ENCODE assay signal across 8 cellular contexts in the genomic region with DNA sequence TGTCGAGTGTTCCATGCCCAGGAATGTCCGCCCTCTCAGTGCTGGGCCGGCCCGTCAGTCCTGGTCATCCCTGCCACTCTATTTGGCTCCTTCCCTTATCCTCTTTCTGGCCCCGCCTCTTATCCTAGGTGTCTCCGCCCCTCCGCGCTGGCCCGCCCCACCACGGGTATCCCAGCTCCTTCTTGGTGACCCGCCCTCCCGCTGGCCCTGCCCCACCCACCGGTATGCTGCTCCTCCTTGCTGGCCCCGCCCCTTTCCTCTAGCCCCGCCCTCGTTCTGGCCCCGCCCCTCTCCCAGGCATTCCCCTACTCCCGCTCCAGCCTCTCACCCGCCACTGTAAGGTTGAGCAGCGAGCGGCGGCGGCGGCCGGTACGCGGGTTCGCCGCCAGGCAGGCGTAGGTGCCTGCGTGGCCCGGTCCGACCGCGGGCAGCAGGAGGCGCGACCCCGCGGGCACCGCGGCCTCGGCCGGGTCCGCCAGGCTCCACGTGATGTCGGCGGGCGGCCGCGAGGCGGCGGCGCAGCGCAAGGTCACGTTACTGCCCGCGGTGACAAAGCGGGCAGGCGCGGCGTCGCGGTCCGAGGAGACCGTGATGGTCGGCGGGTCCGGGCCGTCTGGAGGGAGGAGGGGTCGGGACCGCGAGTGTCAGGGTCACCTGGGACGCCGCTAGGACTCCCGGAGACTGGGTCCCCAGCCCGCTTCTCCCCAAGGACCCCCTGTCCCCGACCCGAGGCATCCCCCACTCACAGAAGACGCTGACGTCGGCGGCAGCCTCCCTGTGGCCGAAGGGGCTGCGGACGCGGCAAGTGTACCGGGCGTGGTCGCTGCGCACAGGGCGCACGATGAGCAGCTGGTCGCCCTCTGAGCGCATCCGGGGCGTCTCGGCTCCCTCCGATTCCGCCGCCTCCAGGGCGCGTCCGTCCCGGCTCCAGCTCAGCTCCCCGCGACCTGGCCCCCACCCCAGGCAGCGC. TPM values are rescaled to one million over a fixed set of nuclear protein-coding genes. Genes with fewer than 3 reads are reported as not detected.
DNase-seq lines count a peak whose midpoint lies in the region; ATAC-seq and TF ChIP-seq lines count a peak whose summit lies in the region.

No MANE protein-coding gene starts in this region.

- no peaks in the 10 kb centered on the region for H3K9me3 Mint-ChIP-seq in brain

- peak overlapping the region; percentile 81 for H3K4me3 ChIP-seq in GM23248
- peak overlapping the region; percentile 47 for H3K4me3 ChIP-seq in MG63
- peak overlapping the region; percentile 90 for H3K4me3 ChIP-seq in iPS-15b (ENCODE audit: low read depth, low read length)
- H3K4me3 ChIP-seq in gastrocnemius medialis, result peak overlapping the region; percentile 49 to 60 (median 55)

- H3K4me2 ChIP-seq in GM23248 (ENCODE audit: unreplicated experiment), result peak overlapping the region; percentile 91

- H3K27ac ChIP-seq in GM23248, result peak overlapping the region; percentile 29; the same call in 1 of the 2 replicates
- peak overlapping the region; percentile 45 to 65 (median 56) for H3K27ac ChIP-seq in gastrocnemius medialis

- H3K4me3 Mint-ChIP-seq in brain, result peak overlapping the region; percentile 93 to 98 (median 95)

- peak; percentile 98 for DNase-seq in EH (ENCODE audit: low read depth)
- peak; percentile 99 for DNase-seq in GM23248
- DNase-seq in MG63, result peak; percentile 98
- peak; percentile 97 for DNase-seq in UCSD-AML1 (lab: John Stamatoyannopoulos, UW; ENCODE audit: unreplicated experiment)
- DNase-seq in gastrocnemius medialis, result peak; percentile 94 to 97
- DNase-seq in NCI-H2081 (lab: John Stamatoyannopoulos, UW), result no peak

- no peaks in the 10 kb centered on the region for H3K4me1 ChIP-seq in GM23248 (ENCODE audit: insufficient read depth)
- H3K4me1 ChIP-seq in iPS-15b (ENCODE audit: control insufficient read depth, insufficient read depth, low read length), result peaks cover 7% of the 10 kb centered on the region
- peaks cover 4 to 17% of the 10 kb centered on the region in 2 donors for H3K4me1 ChIP-seq in gastrocnemius medialis

- H3K9me2 ChIP-seq in GM23248 (ENCODE audit: insufficient read depth), result no peaks in the 10 kb centered on the region

- peaks cover 31% of the 10 kb centered on the region for H3K4me1 Mint-ChIP-seq in brain

- H3K27me3 Mint-ChIP-seq in brain, result peaks cover 13% of the 10 kb centered on the region

- in situ Hi-C loops in GM23248 (cut with MboI) (no loop called here), gastrocnemius medialis (cut with MboI; ENCODE audit: low sequenced_read_pairs in 4 of 4) (loop anchor here in 1 of 4 donors (5.0 kb wide), 1 partner anchor 57 kb away; no protein-coding TSS in a partner anchor)

- H3K9ac ChIP-seq in GM23248 (peak overlapping the region; percentile 80), iPS-15b (ENCODE audit: low read depth, low read length) (no peak overlapping the region)

- TF ChIP-seq CTCF in brain (conservative IDR thresholded peaks at IDR 0.05), result peak; percentile 36 to 40
- peak; percentile 10 to 57 (median 36) for TF ChIP-seq CTCF in gastrocnemius medialis (IDR thresholded peaks at IDR 0.05 in 4 of 5, conservative IDR thresholded peaks at IDR 0.05 in 1 of 5)

- TF ChIP-seq POLR2A in gastrocnemius medialis (IDR thresholded peaks at IDR 0.05), result peak; percentile 65 to 69

- no peaks in the 10 kb centered on the region for H4K20me1 ChIP-seq in GM23248 (ENCODE audit: insufficient read depth)

- no peaks in the 10 kb centered on the region for H3F3A ChIP-seq in GM23248 (ENCODE audit: insufficient read depth)

- no peaks in the 10 kb centered on the region for H3K79me2 ChIP-seq in GM23248 (ENCODE audit: insufficient read depth)

- no peaks in the 10 kb centered on the region for H3K9me3 ChIP-seq in GM23248 (ENCODE audit: low read depth)
- H3K9me3 ChIP-seq in MG63, result no peaks in the 10 kb centered on the region
- no peaks in the 10 kb centered on the region for H3K9me3 ChIP-seq in iPS-15b (ENCODE audit: control insufficient read depth, insufficient read depth, low read length)
- no peaks in the 10 kb centered on the region for H3K9me3 ChIP-seq in gastrocnemius medialis

- H3K36me3 ChIP-seq in GM23248 (ENCODE audit: low read depth) (peaks cover 3% of the 10 kb centered on the region; the same call in 1 of the 2 replicates), MG63 (peaks cover 3% of the 10 kb centered on the region; the same call in 1 of the 2 replicates), iPS-15b (ENCODE audit: control insufficient read depth, insufficient read depth, low read length) (peaks cover 2% of the 10 kb centered on the region), gastrocnemius medialis (peaks cover 0 to 6% of the 10 kb centered on the region in 2 donors)

- intact Hi-C loops in gastrocnemius medialis (cut with DNase I; ENCODE audit: low total_unique reads), result loop anchor here (1.0 to 5.0 kb wide), 4 partner anchors 27 to 254 kb away; a partner anchor contains a TSS

- WGBS in GM23248 (ENCODE audit: low coverage in 1 of 2, low lambda C conversion rate in 2 of 2, missing lambda C conversion rate in 2 of 2), 2 experiments, result 2 to 3% methylated on average over 55 to 95 of the region's 107 CpGs

- ATAC-seq in gastrocnemius medialis, result peak; percentile 90 to 91

- H3K27ac Mint-ChIP-seq in brain, result peak overlapping the region; percentile 83 to 96 (median 92)

- peaks cover 4% of the 10 kb centered on the region for H3K36me3 Mint-ChIP-seq in brain

- peak overlapping the region; percentile 90 for H2AFZ ChIP-seq in GM23248

- H3K27me3 ChIP-seq in GM23248 (replicated peaks; ENCODE audit: insufficient read depth) (no peaks in the 10 kb centered on the region), MG63 (no peaks in the 10 kb centered on the region), iPS-15b (ENCODE audit: control insufficient read depth, insufficient read depth, low read length) (peaks cover 9% of the 10 kb centered on the region), gastrocnemius medialis (peaks cover 0 to 9% (median 0%) of the 10 kb centered on the region in 3 donors)

RNA-seq across cellular contexts. Expression of a gene that starts 2.0 kb away (rescaled TPM):
- total RNA-seq in GM23248 (2014; rRNA removed; shearing (Covaris generic)), result 1.7 and 2.0 TPM in 2 replicates
- polyA plus RNA-seq in GM23248 (2016; fragmentation: Nextera tagmentation; extraction: Ambion mirVana) (0.61 and 1.4 TPM in 2 replicates), brain (ENCODE audit: insufficient read depth, low read depth, low replicate concordance) (1.5 TPM)
- total RNA-seq in MG63 (2014; rRNA removed; shearing (Covaris generic); ENCODE audit: low replicate concordance), result 0.10 and 0.95 TPM in 2 replicates
- under 1 TPM; 0.20 to 0.75 (median 0.34) TPM for total RNA-seq in gastrocnemius medialis

RNA-seq across cellular contexts. Expression of a gene that starts 26.2 kb away (rescaled TPM):
- total RNA-seq in GM23248 (2014; rRNA removed; shearing (Covaris generic)), result 84.3 and 95.9 TPM in 2 replicates
- 141 and 146 TPM in 2 replicates for polyA plus RNA-seq in GM23248 (2016; fragmentation: Nextera tagmentation; extraction: Ambion mirVana)
- total RNA-seq in MG63 (2014; rRNA removed; shearing (Covaris generic); ENCODE audit: low replicate concordance), result 170 and 237 TPM in 2 replicates
- 186 TPM for polyA plus RNA-seq in brain (ENCODE audit: insufficient read depth, low read depth, low replicate concordance)
- 100 to 1,000 TPM; 118 to 164 (median 141) TPM for total RNA-seq in gastrocnemius medialis

RNA-seq across cellular contexts. Expression of a gene that starts 28.5 kb away (rescaled TPM):
- total RNA-seq in GM23248 (2014; rRNA removed; shearing (Covaris generic)), result not detected in 2 replicates
- polyA plus RNA-seq in GM23248 (2016; fragmentation: Nextera tagmentation; extraction: Ambion mirVana), result not detected in 2 replicates
- not detected in 2 replicates for total RNA-seq in MG63 (2014; rRNA removed; shearing (Covaris generic); ENCODE audit: low replicate concordance)
- polyA plus RNA-seq in brain (ENCODE audit: insufficient read depth, low read depth, low replicate concordance), result 5.1 TPM
- not detected for total RNA-seq in gastrocnemius medialis

RNA-seq across cellular contexts. Expression of a gene that starts 28.8 kb away (rescaled TPM):
- total RNA-seq in GM23248 (2014; rRNA removed; shearing (Covaris generic)), result not detected in 2 replicates
- polyA plus RNA-seq in GM23248 (2016; fragmentation: Nextera tagmentation; extraction: Ambion mirVana), result 0.93 and 1.0 TPM in 2 replicates
- total RNA-seq in MG63 (2014; rRNA removed; shearing (Covaris generic); ENCODE audit: low replicate concordance), result not detected in 2 replicates
- 1.6 TPM for polyA plus RNA-seq in brain (ENCODE audit: insufficient read depth, low read depth, low replicate concordance)
- total RNA-seq in gastrocnemius medialis, result not detected

RNA-seq across cellular contexts. Expression of a gene that starts 32.5 kb away (rescaled TPM):
- not detected in 2 replicates for total RNA-seq in GM23248 (2014; rRNA removed; shearing (Covaris generic))
- polyA plus RNA-seq in GM23248 (2016; fragmentation: Nextera tagmentation; extraction: Ambion mirVana), result not detected in 2 replicates
- total RNA-seq in MG63 (2014; rRNA removed; shearing (Covaris generic); ENCODE audit: low replicate concordance), result not detected in 2 replicates
- polyA plus RNA-seq in brain (ENCODE audit: insufficient read depth, low read depth, low replicate concordance), result 6.8 TPM
- total RNA-seq in gastrocnemius medialis, result 1 to 10 TPM in 1 of 4 donors, under 1 TPM in 1, not detected in 2; 0.73 to 1.2 TPM

Comparison
In these comparisons a context has a peak if more than half of its experiments do, and no peak if none do; other contexts are left out.
1. DNase-seq: peak in EH (single experiment), GM23248 (single experiment), MG63 (single experiment), UCSD-AML1 (single experiment) and gastrocnemius medialis (2 of 2); none in NCI-H2081 (0 of 2).
2. Peak in every context shown above with its lines, with median percentiles within 50 percentile points of each other: H3K4me3 ChIP-seq.